Comparison of ENCODE assay signal across 9 cellular contexts in genomic region chr7:139043823-139044812, GRCh38. TPM values are rescaled to one million over a fixed set of nuclear protein-coding genes. Genes with fewer than 3 reads are reported as not detected.
DNase-seq lines count a peak whose midpoint lies in the region.
"Had no signal": no experiment of that assay in that cellular context is flagged by ENCODE, and none has a peak within 500 bp of the region (broad histone marks: within the 10 kb centered on the region; RNA-seq: fewer than 3 reads in every experiment).

No MANE protein-coding gene starts in this region.

- no peaks in the 10 kb centered on the region for H3K9me3 ChIP-seq in trophoblast cell (ENCODE audit: insufficient read depth, low read depth, low read length)
- H3K9me3 ChIP-seq in GM23248 (ENCODE audit: low read depth) = no peaks in the 10 kb centered on the region

- no peak overlapping the region for H3K4ac ChIP-seq in trophoblast cell (ENCODE audit: low read depth, low read length)

- H3K27ac ChIP-seq in trophoblast cell (ENCODE audit: low read depth, low read length) = no peak overlapping the region
- H3K27ac ChIP-seq in GM23248 = no peak overlapping the region
- H3K27ac ChIP-seq in caudate nucleus (ENCODE audit: low read depth, low read length) = no peak overlapping the region
- H3K27ac ChIP-seq: cardiac muscle cell had no signal

- no peaks in the 10 kb centered on the region for H4K20me1 ChIP-seq in GM23248 (ENCODE audit: insufficient read depth)

- no peak overlapping the region for H2BK120ac ChIP-seq in trophoblast cell (ENCODE audit: insufficient read depth, low read length, poor library complexity)

- H4K8ac ChIP-seq in trophoblast cell (ENCODE audit: low read depth, low read length) = no peak overlapping the region

- H3K4me3 ChIP-seq in trophoblast cell (ENCODE audit: low read depth, low read length) = no peak overlapping the region
- H3K4me3 ChIP-seq in GM23248 = no peak overlapping the region
- H3K4me3 ChIP-seq: cardiac muscle cell had no signal

- H2BK12ac ChIP-seq in trophoblast cell (ENCODE audit: low read length) = no peak overlapping the region

- no CpG with 5 or more reads among the region's 14 CpGs for WGBS in trophoblast cell (ENCODE audit: extremely low coverage, insufficient coverage, insufficient read length)
- WGBS in GM23248 (ENCODE audit: low coverage in 1 of 2, low lambda C conversion rate in 2 of 2, missing lambda C conversion rate in 2 of 2), 2 experiments = 79 to 82% methylated on average over 14 of the region's 14 CpGs

- H3K36me3 ChIP-seq in trophoblast cell (ENCODE audit: control insufficient read depth in 1 of 2, insufficient read depth in 2 of 2, low read length in 2 of 2) = no peaks in the 10 kb centered on the region
- peaks cover 19% of the 10 kb centered on the region for H3K36me3 ChIP-seq in GM23248 (ENCODE audit: low read depth)
- H3K36me3 ChIP-seq: cardiac muscle cell had no signal

- no peak overlapping the region for H3K18ac ChIP-seq in trophoblast cell (ENCODE audit: low read length)

- no peak overlapping the region for H2AFZ ChIP-seq in trophoblast cell (ENCODE audit: insufficient read depth, low read length, poor library complexity)
- H2AFZ ChIP-seq in GM23248 = no peak overlapping the region

- H3K4me1 ChIP-seq in trophoblast cell (ENCODE audit: control insufficient read depth in 1 of 2, insufficient read depth in 2 of 2, low read length in 2 of 2) (no peaks in the 10 kb centered on the region), GM23248 (ENCODE audit: insufficient read depth) (no peaks in the 10 kb centered on the region)

- H2BK5ac ChIP-seq in trophoblast cell (ENCODE audit: low read depth, low read length, poor library complexity) = no peak overlapping the region

- in situ Hi-C loops in GM23248 (cut with MboI) = no loop called here

- H3K23ac ChIP-seq in trophoblast cell (ENCODE audit: low read length) = no peak overlapping the region

- H3K79me1 ChIP-seq in trophoblast cell (ENCODE audit: low read length) = no peaks in the 10 kb centered on the region

- H3K27me3 ChIP-seq in trophoblast cell (ENCODE audit: insufficient read depth, low read length) (no peaks in the 10 kb centered on the region), GM23248 (replicated peaks; ENCODE audit: insufficient read depth) (no peaks in the 10 kb centered on the region)
- H3K27me3 ChIP-seq: cardiac muscle cell had no signal

- peak; percentile 84 for DNase-seq in GF-D8 (lab: John Stamatoyannopoulos, UW)
- DNase-seq in NCI-H2227 (lab: John Stamatoyannopoulos, UW; ENCODE audit: unreplicated experiment) = peak; percentile 41
- DNase-seq in activated T-cell treated with anti-CD3 and anti-CD28 coated beads, Interleukin-2, amount 50 U/mL, for 48 hours = peak; percentile 82 to 83
- DNase-seq in trophoblast cell = peak; percentile 14 to 27
- no peak for DNase-seq in SHP77 treated with DMSO at 0.1 percent for 48 hours (lab: John Stamatoyannopoulos, UW)
- no peak for DNase-seq in GM23248
- DNase-seq in cerebellar cortex (ENCODE audit: low spot score) = no peak
- DNase-seq in caudate nucleus (lab: John Stamatoyannopoulos, UW) = no peak

- no peak overlapping the region for H4K12ac ChIP-seq in trophoblast cell (ENCODE audit: low read depth, low read length)

- H3K4me2 ChIP-seq in trophoblast cell (ENCODE audit: low read length) = no peak overlapping the region
- no peak overlapping the region for H3K4me2 ChIP-seq in GM23248 (ENCODE audit: unreplicated experiment)

- H3K79me2 ChIP-seq in trophoblast cell (ENCODE audit: control insufficient read depth, insufficient read depth, low read length, poor library complexity) = no peaks in the 10 kb centered on the region
- no peaks in the 10 kb centered on the region for H3K79me2 ChIP-seq in GM23248 (ENCODE audit: insufficient read depth)

- H4K91ac ChIP-seq in trophoblast cell (ENCODE audit: low read depth, low read length) = no peak overlapping the region

- no peaks in the 10 kb centered on the region for H3K9me2 ChIP-seq in GM23248 (ENCODE audit: insufficient read depth)

- H3F3A ChIP-seq in GM23248 (ENCODE audit: insufficient read depth) = no peaks in the 10 kb centered on the region; the same call in 1 of the 2 replicates

- no peak overlapping the region for H2AK5ac ChIP-seq in trophoblast cell (ENCODE audit: low read length)

- no peak overlapping the region for H3K14ac ChIP-seq in trophoblast cell (ENCODE audit: low read length)

- H3K9ac ChIP-seq in trophoblast cell (ENCODE audit: low read length) = no peak overlapping the region
- H3K9ac ChIP-seq in GM23248 = no peak overlapping the region

RNA-seq across cellular contexts. Expression of gene ZC3HAV1L, which starts 8.3 kb away (rescaled TPM):
- 8.0 and 8.2 TPM in 2 replicates for polyA plus RNA-seq in trophoblast cell (2013)
- 10.9 TPM in 2 replicates for total RNA-seq in GM23248 (2014; rRNA removed; shearing (Covaris generic))
- polyA plus RNA-seq in GM23248 (2016; fragmentation: Nextera tagmentation; extraction: Ambion mirVana) = 8.8 and 9.8 TPM in 2 replicates

Comparison
In these comparisons a context has a peak if more than half of its experiments do, and no peak if none do; other contexts are left out.
1. DNase-seq: peak in GF-D8 (single experiment), NCI-H2227 (single experiment), activated T-cell treated with anti-CD3 and anti-CD28 coated beads, Interleukin-2, amount 50 U/mL, for 48 hours (2 of 2) and trophoblast cell (2 of 2); none in SHP77 treated with DMSO at 0.1 percent for 48 hours (single experiment), GM23248 (single experiment), cerebellar cortex (single experiment) and caudate nucleus (0 of 61).